ENCODE assay signal across 13 cellular contexts in genomic region chr13:37681295-37682032, GRCh38.
A peak's percentile ranks its signal among the peaks of the same experiment; 100 is the strongest.
DNase-seq lines count a peak whose midpoint lies in the region; ATAC-seq, FAIRE-seq and TF ChIP-seq lines count a peak whose summit lies in the region.
"Had no signal": no experiment of that assay in that cellular context is flagged by ENCODE, and none has a peak within 500 bp of the region (broad histone marks: within the 10 kb centered on the region; RNA-seq: fewer than 3 reads in every experiment).

No MANE protein-coding gene starts in this region.

- H3K36me3 Mint-ChIP-seq in nephron (ENCODE audit: low read depth) = no peaks in the 10 kb centered on the region

- intact Hi-C loops in IMR-90 (cut with micrococcal nuclease) (no loop called here), endothelial cell of umbilical vein (cut with micrococcal nuclease) (loop anchor here (1.0 to 5.0 kb wide), 5 partner anchors 20 to 66 kb away; no protein-coding TSS in a partner anchor)

- H3K27ac ChIP-seq in IMR-90 (ENCODE audit: insufficient read depth, low read length) (peak overlapping the region; percentile 22), endothelial cell of umbilical vein (ENCODE audit: insufficient read depth, low read depth, low read length) (peak overlapping the region; percentile 86), urinary bladder (ENCODE audit: low read depth) (peak overlapping the region; percentile 10)

- H3K4me2 ChIP-seq in IMR-90 (ENCODE audit: low read depth, low read length) = peak overlapping the region; percentile 87; the same call in 1 of the 2 replicates
- peak overlapping the region; percentile 43 for H3K4me2 ChIP-seq in endothelial cell of umbilical vein (ENCODE audit: insufficient read depth, low read length)

- H2BK15ac ChIP-seq in IMR-90 (ENCODE audit: low read depth, low read length) = 0 out of 3 replicates have a peak overlapping the region, but pooled peaks have one; percentile 39

- dilution Hi-C loops in IMR-90 (cut with HindIII; ENCODE audit: low sequenced_read_pairs, unreplicated experiment) = no loop called here
- dilution Hi-C loops in endothelial cell of umbilical vein (cut with MboI; ENCODE audit: extremely low pct_ligation_motif_present, low sequenced_read_pairs) = no loop called here

- in situ Hi-C loops in IMR-90 (cut with MboI; ENCODE audit: low sequenced_read_pairs) = no loop called here

- BruUV-seq in IMR-90 (replicated peaks; lab: Mats Ljungman, UMichigan) (no TSS peak), endothelial cell of umbilical vein (replicated peaks; lab: Mats Ljungman, UMichigan) (TSS peak; percentile 94)

- H3K4me3 Mint-ChIP-seq in nephron = no peak overlapping the region

- H3K36me3 ChIP-seq in IMR-90 (ENCODE audit: control insufficient read depth, insufficient read depth, low read length) (no peaks in the 10 kb centered on the region), endothelial cell of umbilical vein (ENCODE audit: control insufficient read depth in 2 of 2, extremely low read depth in 1 of 2, insufficient read depth in 2 of 2, low read length in 2 of 2) (no peaks in the 10 kb centered on the region), urinary bladder (ENCODE audit: insufficient read depth) (no peaks in the 10 kb centered on the region)
- H3K36me3 ChIP-seq: Peyer's patch had no signal

- H3K14ac ChIP-seq in IMR-90 (replicated peaks; ENCODE audit: low read depth, low read length) = peak overlapping the region; percentile 41; the same call in 1 of the 2 replicates

- H3K79me1 ChIP-seq in IMR-90 (ENCODE audit: low read depth in 1 of 2, low read length in 2 of 2) = no peaks in the 10 kb centered on the region

- peak overlapping the region; percentile 98; the same call in 1 of the 2 replicates for H3K18ac ChIP-seq in IMR-90 (ENCODE audit: low read depth, low read length)

- peak; percentile 94 for DNase-seq in IMR-90
- DNase-seq in endothelial cell of umbilical vein (ENCODE audit: low read depth, low spot score) = peak; percentile 95
- DNase-seq: DMS153; Peyer's patch; stimulated activated CD4-positive, alpha-beta T cell treated with anti-CD3 and anti-CD28 coated beads, Interleukin-2, amount 100 ng/mL, for 48 hours; stimulated activated naive CD8-positive, alpha-beta T cell treated with anti-CD3 and anti-CD28 coated beads, Interleukin-15, Interleukin-2, amounts not matched to agents 100 U/mL and 50 U/mL, for 24 hours had no signal

- H2BK120ac ChIP-seq in IMR-90 (ENCODE audit: low read depth, low read length) = peak overlapping the region; percentile 53

- H3K27me3 Mint-ChIP-seq in nephron (ENCODE audit: low read depth) = peaks cover 6% of the 10 kb centered on the region

- peak overlapping the region; percentile 51 for H2BK20ac ChIP-seq in IMR-90 (ENCODE audit: low read depth, low read length)

- H3K9me3 ChIP-seq in IMR-90 (ENCODE audit: control insufficient read depth, insufficient read depth, low read length) (no peaks in the 10 kb centered on the region), endothelial cell of umbilical vein (replicated peaks; ENCODE audit: control insufficient read depth, insufficient read depth, low read length) (no peaks in the 10 kb centered on the region)
- H3K9me3 ChIP-seq: Peyer's patch had no signal

- H3K4me1 Mint-ChIP-seq in nephron = peaks cover 4% of the 10 kb centered on the region

- no peak overlapping the region for H2AK9ac ChIP-seq in IMR-90 (replicated peaks; ENCODE audit: low read depth, low read length, poor library complexity)

- no CpG with 5 or more reads among the region's 6 CpGs for WGBS in IMR-90 (ENCODE audit: extremely low coverage in 2 of 2, insufficient read length in 1 of 2), 2 experiments
- WGBS in urinary bladder = 56% methylated on average over 6 of the region's 6 CpGs

- POLR2A ChIA-PET in IMR-90 (lab: Charles Lee; ENCODE audit: unreplicated experiment) = no interaction called here
- POLR2A ChIA-PET in endothelial cell of umbilical vein (lab: Charles Lee) = no interaction called here

- CTCF ChIA-PET in IMR-90 (lab: Yijun Ruan, JAX) = no interaction called here
- CTCF ChIA-PET in endothelial cell of umbilical vein (lab: Charles Lee) = interaction anchor here (1.2 to 2.7 kb wide), 3 partner anchors 20 to 41 kb away, joined by 4 to 10 read pairs (median 4); no protein-coding TSS in a partner anchor

- H2AFZ ChIP-seq in IMR-90 (replicated peaks; ENCODE audit: low read length, poor library complexity) = no peak overlapping the region
- peak overlapping the region; percentile 31 for H2AFZ ChIP-seq in endothelial cell of umbilical vein (ENCODE audit: low read depth, low read length)

- H3K4me1 ChIP-seq in IMR-90 (ENCODE audit: control insufficient read depth, insufficient read depth, low read length) = peaks cover 11% of the 10 kb centered on the region
- peaks cover 21% of the 10 kb centered on the region for H3K4me1 ChIP-seq in endothelial cell of umbilical vein (ENCODE audit: control insufficient read depth, extremely low read depth, insufficient read depth, low read length)
- no peaks in the 10 kb centered on the region for H3K4me1 ChIP-seq in urinary bladder (ENCODE audit: insufficient read depth)
- H3K4me1 ChIP-seq: Peyer's patch had no signal

- H3K56ac ChIP-seq in IMR-90 (ENCODE audit: extremely low read depth, insufficient read depth, low read length) = 0 out of 2 replicates have a peak overlapping the region, but pooled peaks have one; percentile 8

- no peak for TF ChIP-seq CTCF in IMR-90 (conservative IDR thresholded peaks at IDR 0.05; ENCODE audit: low read depth, low read length)
- TF ChIP-seq CTCF in endothelial cell of umbilical vein (IDR thresholded peaks at IDR 0.05; ENCODE audit: extremely low read depth in 1 of 2, insufficient read depth in 1 of 2, low read depth in 1 of 2, low read length in 2 of 2) = no peak
- TF ChIP-seq CTCF in nephron (IDR thresholded peaks at IDR 0.05; ENCODE audit: unreplicated experiment in 3 of 3) = no peak

- TF ChIP-seq RAD21 in IMR-90 (IDR thresholded peaks at IDR 0.05; ENCODE audit: low read length) = no peak

- H3K4ac ChIP-seq in IMR-90 (ENCODE audit: low read depth, low read length) = peak overlapping the region; percentile 59; the same call in 1 of the 2 replicates

- H4K8ac ChIP-seq in IMR-90 (ENCODE audit: low read depth in 2 of 2, low read length in 2 of 2) = peak overlapping the region; percentile 10 to 75; a peak in 2 of 4 replicates

- H4K20me1 ChIP-seq in IMR-90 (ENCODE audit: insufficient read depth, low read length) (no peaks in the 10 kb centered on the region), endothelial cell of umbilical vein (replicated peaks; ENCODE audit: control insufficient read depth, extremely low read depth, insufficient read depth, low read length) (no peaks in the 10 kb centered on the region)

- peak overlapping the region; percentile 82 for H2BK5ac ChIP-seq in IMR-90 (ENCODE audit: low read depth, low read length, poor library complexity, severe bottlenecking)

- peak overlapping the region; percentile 40 to 62 (median 50) for H3K27ac Mint-ChIP-seq in nephron

- H3K4me3 ChIP-seq in IMR-90 (ENCODE audit: insufficient read depth, low read depth, low read length) = no peak overlapping the region
- peak overlapping the region in 1 of 3 experiments; percentile 14 for H3K4me3 ChIP-seq in endothelial cell of umbilical vein (replicated peaks in 1 of 3; ENCODE audit: insufficient read depth in 1 of 3, low read depth in 1 of 3, low read length in 3 of 3)
- no peak overlapping the region for H3K4me3 ChIP-seq in urinary bladder (ENCODE audit: low read depth, low read length)
- H3K4me3 ChIP-seq: Peyer's patch had no signal

- H3K9ac ChIP-seq in IMR-90 (ENCODE audit: low read depth, low read length) (no peak overlapping the region), endothelial cell of umbilical vein (replicated peaks; ENCODE audit: extremely low read depth, insufficient read depth, low read length) (peak overlapping the region; percentile 73)

- no peak overlapping the region for H2AK5ac ChIP-seq in IMR-90 (ENCODE audit: low read depth, low read length)

- no peaks in the 10 kb centered on the region for H3K9me3 Mint-ChIP-seq in nephron
- H3K9me3 Mint-ChIP-seq: neural crest cell had no signal

- H3K9me1 ChIP-seq in IMR-90 (ENCODE audit: insufficient read depth, low read length) (no peaks in the 10 kb centered on the region), endothelial cell of umbilical vein (replicated peaks; ENCODE audit: control insufficient read depth, extremely low read depth, insufficient read depth, low read length) (no peaks in the 10 kb centered on the region)

- H4K5ac ChIP-seq in IMR-90 (ENCODE audit: low read depth, low read length) = peak overlapping the region; percentile 94

- H3K27me3 ChIP-seq in IMR-90 (ENCODE audit: control insufficient read depth, insufficient read depth, low read length) (no peaks in the 10 kb centered on the region), endothelial cell of umbilical vein (ENCODE audit: control insufficient read depth in 2 of 2, insufficient read depth in 2 of 2, low read length in 2 of 2) (no peaks in the 10 kb centered on the region)
- H3K27me3 ChIP-seq: Peyer's patch had no signal

- ATAC-seq in IMR-90 (ENCODE audit: low read depth) (peak; percentile 60), GM18502 (IDR thresholded peaks at IDR 0.05; ENCODE audit: poor library complexity, unreplicated experiment) (no peak), GM19351 (IDR thresholded peaks at IDR 0.05; ENCODE audit: unreplicated experiment) (no peak), HG03097 (IDR thresholded peaks at IDR 0.05; ENCODE audit: low FRiP score, unreplicated experiment) (no peak)
- ATAC-seq: stimulated activated naive CD8-positive, alpha-beta T cell treated with anti-CD3 and anti-CD28 coated beads, Interleukin-15, Interleukin-2, amounts not matched to agents 100 U/mL and 50 U/mL, for 24 hours had no signal

- TF ChIP-seq POLR2A in IMR-90 (IDR thresholded peaks at IDR 0.05; ENCODE audit: low read depth, low read length) (no peak), endothelial cell of umbilical vein (IDR thresholded peaks at IDR 0.05; ENCODE audit: low read depth, low read length) (no peak)

- FAIRE-seq in endothelial cell of umbilical vein (lab: Jason Lieb, UNC) = peak; percentile 91
- FAIRE-seq: GM12891 had no signal

- peak overlapping the region; percentile 21; the same call in 1 of the 2 replicates for H4K91ac ChIP-seq in IMR-90 (ENCODE audit: insufficient read depth, low read depth, low read length)

- H3K79me2 ChIP-seq in endothelial cell of umbilical vein (ENCODE audit: control insufficient read depth, insufficient read depth, low read length) = no peaks in the 10 kb centered on the region

- peak overlapping the region; percentile 21 for H3K23ac ChIP-seq in IMR-90 (ENCODE audit: low read depth, low read length)

TF ChIP-seq in IMR-90, 13 proteins besides CTCF, POLR2A, EP300 and RAD21:
- TF ChIP-seq FOS (IDR thresholded peaks at IDR 0.05; ENCODE audit: low read depth, low read length) (peak; percentile 66; the same call in 1 of the 2 replicates), MAFK (IDR thresholded peaks at IDR 0.05; ENCODE audit: low read depth, low read length) (no peak), CEBPB (IDR thresholded peaks at IDR 0.05; ENCODE audit: low read depth, low read length) (peak; percentile 87)

TF ChIP-seq in endothelial cell of umbilical vein, 7 proteins besides CTCF, POLR2A, EP300 and RAD21 (continues in another document):
- TF ChIP-seq EZH2 (IDR thresholded peaks at IDR 0.05; ENCODE audit: borderline replicate concordance, low read depth, low read length, severe bottlenecking) (no peak), JUN (IDR thresholded peaks at IDR 0.05; ENCODE audit: borderline replicate concordance, insufficient read depth, insufficient read length, low read depth) (peak; percentile 87), FOS (IDR thresholded peaks at IDR 0.05; ENCODE audit: borderline replicate concordance, insufficient read depth, low read length) (peak; percentile 82)

Comparison
In these comparisons a context has a peak if more than half of its experiments do, and no peak if none do; other contexts are left out.
1. H3K27ac ChIP-seq: peak in every context shown above with its lines; median percentile 86 in endothelial cell of umbilical vein; 22 in IMR-90; 10 in urinary bladder.